Comparison of ENCODE assay signal across 11 cellular contexts in the genomic region with DNA sequence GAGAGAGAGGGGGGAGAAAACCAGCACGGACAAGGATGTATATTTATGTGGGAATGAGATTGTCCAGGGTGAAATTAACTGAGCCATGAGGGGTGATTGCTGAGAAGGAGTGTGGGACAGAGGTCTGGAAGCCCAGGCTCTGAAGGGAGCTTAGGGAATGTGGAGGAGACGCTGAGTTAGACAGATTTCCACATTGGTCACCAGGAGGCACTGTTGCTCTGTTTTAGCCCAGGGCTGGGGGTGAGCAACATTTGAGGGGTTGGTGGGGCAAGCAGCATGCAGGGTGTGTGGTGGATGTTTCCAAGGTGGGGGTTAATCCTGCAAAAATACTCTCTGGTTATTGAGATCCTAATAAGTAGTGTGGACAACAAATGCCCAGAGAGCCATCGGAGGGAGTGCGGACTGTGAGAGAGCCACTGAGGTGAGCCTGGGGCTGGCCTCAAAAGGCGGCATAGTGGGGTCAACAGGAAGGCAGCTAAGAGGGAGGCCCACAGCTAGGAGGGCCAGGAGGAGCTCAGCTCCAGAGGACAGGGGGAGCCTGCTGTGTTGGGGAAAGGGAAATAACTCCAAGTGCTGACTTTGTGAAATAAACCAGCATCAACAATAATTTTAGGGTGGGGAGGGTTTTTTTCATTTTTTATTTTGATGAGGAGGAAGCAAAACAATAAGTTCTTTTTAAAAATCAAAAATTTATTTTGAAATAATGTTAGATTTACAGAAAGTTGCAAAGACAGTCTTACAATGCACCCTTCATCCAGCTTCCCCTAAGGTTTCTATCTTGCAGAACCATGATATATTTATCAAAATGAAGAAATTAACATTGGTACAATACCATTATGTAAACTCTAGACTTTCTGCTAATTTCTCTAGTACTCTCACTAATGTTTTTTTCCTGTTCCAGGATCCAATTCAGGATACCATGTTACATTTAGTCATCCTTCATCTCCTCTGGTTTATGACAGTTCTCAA.
DNase-seq lines count a peak whose midpoint lies in the region; ATAC-seq and TF ChIP-seq lines count a peak whose summit lies in the region.
"Had no signal": no experiment of that assay in that cellular context is flagged by ENCODE, and none has a peak within 500 bp of the region (broad histone marks: within the 10 kb centered on the region; RNA-seq: fewer than 3 reads in every experiment).

No MANE protein-coding gene starts in this region.

- H3K36me3 Mint-ChIP-seq in T-helper 17 cell (ENCODE audit: low read depth), result peaks cover 4% of the 10 kb centered on the region
- H3K36me3 Mint-ChIP-seq: activated naive CD8-positive, alpha-beta T cell treated with anti-CD3 and anti-CD28 coated beads for 36 hours had no signal

- H3K4me1 Mint-ChIP-seq in T-helper 17 cell, result peaks cover 5% of the 10 kb centered on the region
- H3K4me1 Mint-ChIP-seq: activated naive CD8-positive, alpha-beta T cell treated with anti-CD3 and anti-CD28 coated beads for 36 hours had no signal

- H3K9me3 ChIP-seq in BE2C (no peaks in the 10 kb centered on the region), T-helper 17 cell (ENCODE audit: control insufficient read depth, low read length, poor library complexity, severe bottlenecking) (no peaks in the 10 kb centered on the region)

- H3K27me3 Mint-ChIP-seq in T-helper 17 cell, result peaks cover 51% of the 10 kb centered on the region

- ATAC-seq in T-helper 17 cell (no peak), GM18870 (IDR thresholded peaks at IDR 0.05; ENCODE audit: unreplicated experiment) (no peak)

- H3K36me3 ChIP-seq in BE2C, result no peaks in the 10 kb centered on the region
- H3K36me3 ChIP-seq: heart left ventricle had no signal

- H3K27me3 ChIP-seq in BE2C, result no peaks in the 10 kb centered on the region

- peaks cover 4% of the 10 kb centered on the region; the same call in 1 of the 2 replicates for H3K4me1 ChIP-seq in BE2C

- H3K4me3 ChIP-seq in BE2C (ENCODE audit: low read depth, low read length), result no peak overlapping the region
- H3K4me3 ChIP-seq: heart left ventricle had no signal

- H3K4me3 Mint-ChIP-seq in T-helper 17 cell, result peak overlapping the region; percentile 53
- H3K4me3 Mint-ChIP-seq: activated naive CD8-positive, alpha-beta T cell treated with anti-CD3 and anti-CD28 coated beads for 36 hours had no signal

- peak; percentile 31 for DNase-seq in BE2C
- DNase-seq in H4 (ENCODE audit: low spot score), result peak; percentile 20
- no peak for DNase-seq in T-helper 17 cell
- DNase-seq in islet precursor cell, result peak; percentile 49
- DNase-seq in NCI-H748 (lab: John Stamatoyannopoulos, UW; ENCODE audit: unreplicated experiment), result no peak
- DNase-seq in stimulated activated naive CD4-positive, alpha-beta T cell (lab: John Stamatoyannopoulos, UW), result no peak
- no peak for DNase-seq in stimulated activated CD8-positive, alpha-beta memory T cell treated with anti-CD3 and anti-CD28 coated beads, Interleukin-4, amount 100 ng/mL, for 48 hours
- DNase-seq: activated naive CD8-positive, alpha-beta T cell treated with anti-CD3 and anti-CD28 coated beads for 36 hours; heart left ventricle; T-helper 9 cell had no signal

- no peak overlapping the region for H3K27ac Mint-ChIP-seq in T-helper 17 cell
- H3K27ac Mint-ChIP-seq: activated naive CD8-positive, alpha-beta T cell treated with anti-CD3 and anti-CD28 coated beads for 36 hours had no signal

- peak; percentile 72 for TF ChIP-seq CTCF in BE2C (IDR thresholded peaks at IDR 0.05; ENCODE audit: low read depth, low read length)

Comparison
In these comparisons a context has a peak if more than half of its experiments do, and no peak if none do; other contexts are left out.
1. DNase-seq: peak in BE2C (single experiment), H4 (single experiment) and islet precursor cell (single experiment); none in T-helper 17 cell (0 of 3), NCI-H748 (single experiment), stimulated activated naive CD4-positive, alpha-beta T cell (0 of 6) and stimulated activated CD8-positive, alpha-beta memory T cell treated with anti-CD3 and anti-CD28 coated beads, Interleukin-4, amount 100 ng/mL, for 48 hours (single experiment).